ENCODE assay signal across 21 cellular contexts in genomic region chr16:49997721-49998251, GRCh38.
"Had no signal": no experiment of that assay in that cellular context is flagged by ENCODE, and none has a peak within 500 bp of the region (broad histone marks: within the 10 kb centered on the region; RNA-seq: fewer than 3 reads in every experiment).

No MANE protein-coding gene starts in this region.

- H3K9ac ChIP-seq: SK-N-SH had no signal

- H3K4me3 Mint-ChIP-seq: IgD-negative memory B cell had no signal

- H3K27ac Mint-ChIP-seq: IgD-negative memory B cell had no signal

- H3K4me2 ChIP-seq: SK-N-SH had no signal

- H3K9me3 ChIP-seq: SK-N-SH had no signal

- H3K27ac ChIP-seq: RWPE1 had no signal

- ATAC-seq: Panc1, PC-3 had no signal

- DNase-seq: Karpas-422, KG1, MM.1S, NCI-H1092 treated with DMSO at 0.1 percent for 48 hours, NCI-H1436, NCI-H187, NCI-H2029, NCI-H2081 treated with DMSO at 0.1 percent for 48 hours, NCI-H2171, NCI-H226, NCI-H446, NCI-H510A, NCI-H524 treated with DMSO at 0.1 percent for 48 hours, NCI-H69, NCI-H774, PC-3, SHP77, SK-N-SH had no signal

- H3K36me3 Mint-ChIP-seq: IgD-negative memory B cell had no signal
